ENCODE assay signal across 1 cellular context in genomic region chr18:22322251-22322691, GRCh38.
TF ChIP-seq lines count a peak whose summit lies in the region.

No MANE protein-coding gene starts in this region.

TF ChIP-seq in K562, 482 proteins besides CTCF, POLR2A, EP300 and RAD21 (continued from another document):
- TF ChIP-seq CREB3 (tag; conservative IDR thresholded peaks at IDR 0.05; ENCODE audit: low read depth) (no peak), GTF2B (IDR thresholded peaks at IDR 0.05; ENCODE audit: extremely low read depth, insufficient read length) (no peak), CBFA2T2 (conservative IDR thresholded peaks at IDR 0.05) (no peak), POLR3G (IDR thresholded peaks at IDR 0.05; ENCODE audit: extremely low read depth, insufficient read length, insufficient replicate concordance) (no peak), TAF15 (IDR thresholded peaks at IDR 0.05; ENCODE audit: low read depth, low read length) (no peak), NFE2L1 (tag; IDR thresholded peaks at IDR 0.05; ENCODE audit: borderline replicate concordance, low read depth) (no peak)
